Comparison of ENCODE assay signal across 28 cellular contexts in genomic region chr20:16337707-16338106, GRCh38.
"Had no signal": no experiment of that assay in that cellular context is flagged by ENCODE, and none has a peak within 500 bp of the region (broad histone marks: within the 10 kb centered on the region; RNA-seq: fewer than 3 reads in every experiment).

No MANE protein-coding gene starts in this region.

- DNase-seq: activated B cell treated with CpG ODN at 0.5 μM for 24 hours; activated CD4-positive, alpha-beta memory T cell treated with anti-CD3 and anti-CD28 coated beads for 36 hours; activated CD4-positive, alpha-beta T cell treated with anti-CD3 and anti-CD28 coated beads for 48 hours; activated CD8-positive, alpha-beta memory T cell treated with anti-CD3 and anti-CD28 coated beads, Interleukin-2, amount 10 ng/mL, durations not matched to agents 7 days and 5 days; activated CD8-positive, alpha-beta memory T cell treated with anti-CD3 and anti-CD28 coated beads, Interleukin-2, amount 50 U/mL, for 4 hours; activated CD8-positive, alpha-beta T cell treated with anti-CD3 and anti-CD28 coated beads, Interleukin-2, amount 10 ng/mL, durations not matched to agents 7 days and 5 days; activated effector memory CD4-positive, alpha-beta T cell treated with anti-CD3 and anti-CD28 coated beads, Interleukin-2, amount 50 U/mL, for 16 hours; activated naive CD4-positive, alpha-beta T cell treated with anti-CD3 and anti-CD28 coated beads for 36 hours; activated naive CD8-positive, alpha-beta T cell treated with anti-CD3 and anti-CD28 coated beads for 36 hours; activated naive CD8-positive, alpha-beta T cell treated with anti-CD3 and anti-CD28 coated beads, Interleukin-2, amount 50 U/mL, for 24 hours; activated T-cell treated with anti-CD3 and anti-CD28 coated beads, Interleukin-2, amount 50 U/mL, for 1 hour; activated T-cell treated with anti-CD3 and anti-CD28 coated beads, Interleukin-2, amount 50 U/mL, for 48 hours; caudate nucleus; cortex of kidney; dermis blood vessel endothelial cell; effector CD4-positive, alpha-beta T cell; effector memory CD8-positive, alpha-beta T cell; esophagus squamous epithelium; head of caudate nucleus; T-helper 1 cell; T-helper 17 cell; T1000; WERI-Rb-1 had no signal

- H3K27me3 ChIP-seq: ascending aorta, esophagus squamous epithelium had no signal

- H3K36me3 ChIP-seq: WERI-Rb-1 had no signal

- FAIRE-seq: colon, frontal cortex had no signal

- H3K9me3 ChIP-seq: esophagus squamous epithelium had no signal

- H3K4me1 ChIP-seq: ascending aorta, esophagus squamous epithelium had no signal

- H3K4me3 ChIP-seq: ascending aorta, esophagus squamous epithelium had no signal

- H3K27ac ChIP-seq: ascending aorta, epithelial cell of prostate, esophagus squamous epithelium, WERI-Rb-1 had no signal

- ATAC-seq: activated CD4-positive, CD25-positive, alpha-beta regulatory T cell treated with anti-CD3 and anti-CD28 coated beads, Interleukin-2, amount 50 U/mL, for 24 hours; activated CD8-positive, alpha-beta memory T cell treated with anti-CD3 and anti-CD28 coated beads, Interleukin-2, amount 10 ng/mL, durations not matched to agents 7 days and 5 days; activated CD8-positive, alpha-beta T cell treated with anti-CD3 and anti-CD28 coated beads, Interleukin-2, amount 10 ng/mL, durations not matched to agents 7 days and 5 days; activated naive CD8-positive, alpha-beta T cell treated with anti-CD3 and anti-CD28 coated beads, Interleukin-2, amount 50 U/mL, for 24 hours; effector memory CD8-positive, alpha-beta T cell; T-helper 17 cell had no signal
